Comparison of ENCODE assay signal across 8 cellular contexts in the genomic region with DNA sequence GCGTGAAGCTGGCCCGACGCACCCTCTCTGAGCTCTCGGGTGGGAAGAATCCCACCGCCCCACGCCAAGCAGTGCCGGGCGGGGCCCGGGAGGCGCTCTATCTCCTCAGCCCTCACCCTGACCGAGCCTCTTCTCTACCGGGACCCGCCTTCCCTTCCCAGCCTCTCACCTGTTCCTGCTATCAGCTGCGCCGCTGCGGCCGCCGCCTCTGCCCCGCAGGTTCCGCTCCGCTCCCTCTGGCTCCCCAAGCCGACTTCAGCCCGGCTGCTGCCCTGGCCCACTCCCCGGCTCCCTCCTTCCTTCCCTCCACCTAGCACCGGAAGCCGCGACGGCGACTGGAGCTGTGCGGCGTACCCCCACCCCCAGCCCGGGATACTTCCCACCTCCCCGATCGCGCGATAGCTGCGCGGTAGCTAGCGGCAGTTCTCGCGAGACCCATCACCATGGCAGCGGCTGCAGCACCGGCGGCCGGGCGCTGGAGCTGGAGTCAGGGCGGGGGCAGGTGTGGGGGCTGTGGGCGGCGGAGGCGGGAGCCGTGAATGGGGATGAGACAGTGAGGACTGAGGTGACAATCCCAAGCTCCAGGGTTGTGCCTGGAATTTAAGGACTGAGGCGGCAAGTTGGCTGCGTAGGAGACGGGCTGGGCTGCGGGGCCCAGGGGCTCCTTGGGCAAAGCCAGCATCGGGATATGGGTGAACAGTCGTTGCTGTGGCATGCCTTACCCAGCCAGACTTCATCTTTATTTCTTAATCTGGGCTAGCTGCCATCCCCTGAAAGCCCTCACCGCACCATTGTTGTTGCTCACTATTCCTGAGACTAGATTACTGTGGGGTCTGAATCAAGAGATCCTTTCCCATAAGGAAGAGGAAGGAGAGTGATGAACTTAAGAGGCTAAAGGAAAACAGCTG. TPM values are rescaled to one million over a fixed set of nuclear protein-coding genes. Genes with fewer than 3 reads are reported as not detected.
DNase-seq lines count a peak whose midpoint lies in the region; ATAC-seq and TF ChIP-seq lines count a peak whose summit lies in the region.

Gene ARF3 (minus strand): TSS at position 347 of the 908 bp plus-strand sequence. CDS start 16,392 bp downstream, outside the sequence.

- H3K9me3 Mint-ChIP-seq in activated naive CD4-positive, alpha-beta T cell treated with anti-CD3 and anti-CD28 coated beads, Interleukin-2, amount 50 U/mL, for 24 hours = no peaks in the 10 kb centered on the region

- CTCF ChIA-PET in HEK293T (lab: Yijun Ruan, JAX) = interaction anchor here (0.6 to 1.6 kb wide), 10 partner anchors 9 to 143 kb away, joined by 3 to 11 read pairs (median 3); no protein-coding TSS in a partner anchor

- DNase-seq in GDM1 (lab: John Stamatoyannopoulos, UW) (peak; percentile 96), HEK293T (ENCODE audit: extremely low spot score) (peak; percentile 98), NCI-H1092 (lab: John Stamatoyannopoulos, UW) (peak; percentile 88), globus pallidus (ENCODE audit: low spot score) (peak; percentile 87), occipital lobe (lab: John Stamatoyannopoulos, UW) (peak; percentile 92), suprapubic skin (ENCODE audit: low spot score in 2 of 2) (peak; percentile 96)

- no peaks in the 10 kb centered on the region for H3K27me3 Mint-ChIP-seq in activated naive CD4-positive, alpha-beta T cell treated with anti-CD3 and anti-CD28 coated beads, Interleukin-2, amount 50 U/mL, for 24 hours

- H3K27ac Mint-ChIP-seq in activated naive CD4-positive, alpha-beta T cell treated with anti-CD3 and anti-CD28 coated beads, Interleukin-2, amount 50 U/mL, for 24 hours = peak within 1 kb of the TSS; percentile 86

- TF ChIP-seq EP300 in suprapubic skin (IDR thresholded peaks at IDR 0.05) = no peak

- under 1% methylated on average over 38 of the region's 58 CpGs for WGBS in suprapubic skin

- H3K36me3 Mint-ChIP-seq in activated naive CD4-positive, alpha-beta T cell treated with anti-CD3 and anti-CD28 coated beads, Interleukin-2, amount 50 U/mL, for 24 hours = peaks cover 5% of the 10 kb centered on the region

- no peak for TF ChIP-seq POLR2A in suprapubic skin (IDR thresholded peaks at IDR 0.05)

- peak; percentile 92 for ATAC-seq in SK-N-SH treated with all-trans-retinoic acid at 6 μM for 48 hours

- peaks cover 28% of the 10 kb centered on the region for H3K4me1 ChIP-seq in suprapubic skin

- peaks cover 42% of the 10 kb centered on the region for H3K4me1 Mint-ChIP-seq in activated naive CD4-positive, alpha-beta T cell treated with anti-CD3 and anti-CD28 coated beads, Interleukin-2, amount 50 U/mL, for 24 hours

- H3K4me3 Mint-ChIP-seq in activated naive CD4-positive, alpha-beta T cell treated with anti-CD3 and anti-CD28 coated beads, Interleukin-2, amount 50 U/mL, for 24 hours = peak within 1 kb of the TSS; percentile 97

- no peak for TF ChIP-seq CTCF in suprapubic skin (IDR thresholded peaks at IDR 0.05)

- peak within 1 kb of the TSS; percentile 62 for H3K4me3 ChIP-seq in suprapubic skin

- no peaks in the 10 kb centered on the region for H3K9me3 ChIP-seq in suprapubic skin

- POLR2A ChIA-PET in HEK293T (lab: Yijun Ruan, JAX) = interaction anchor here (0.6 to 1.9 kb wide), 26 partner anchors 9 to 174 kb away, joined by 3 to 17 read pairs (median 4); partner anchors contain the start of genes RND1, TUBA1B and WNT10B

- no peaks in the 10 kb centered on the region for H3K36me3 ChIP-seq in suprapubic skin

- peak within 1 kb of the TSS; percentile 66 for H3K27ac ChIP-seq in suprapubic skin

- no peaks in the 10 kb centered on the region for H3K27me3 ChIP-seq in suprapubic skin

TF ChIP-seq in HEK293T, 16 proteins besides CTCF, POLR2A, EP300 and RAD21:
- TF ChIP-seq SP1 (IDR thresholded peaks at IDR 0.05) = peak; percentile 82
- no peak for TF ChIP-seq ZNF384 (IDR thresholded peaks at IDR 0.05)
- no peak for TF ChIP-seq SUZ12 (IDR thresholded peaks at IDR 0.05)
- TF ChIP-seq ELF4 (IDR thresholded peaks at IDR 0.05) = peak; percentile 44
- TF ChIP-seq HDGF (IDR thresholded peaks at IDR 0.05; ENCODE audit: borderline replicate concordance) = no peak
- TF ChIP-seq FOXK2 (IDR thresholded peaks at IDR 0.05) = no peak
- no peak for TF ChIP-seq ARNT (IDR thresholded peaks at IDR 0.05)
- TF ChIP-seq FOXM1 (IDR thresholded peaks at IDR 0.05; ENCODE audit: borderline replicate concordance) = no peak
- TF ChIP-seq FOXA1 (IDR thresholded peaks at IDR 0.05) = no peak
- TF ChIP-seq L3MBTL2 (conservative IDR thresholded peaks at IDR 0.05) = no peak
- TF ChIP-seq TARDBP (IDR thresholded peaks at IDR 0.05) = no peak
- TF ChIP-seq CTBP1 (IDR thresholded peaks at IDR 0.05; ENCODE audit: borderline replicate concordance) = no peak
- no peak for TF ChIP-seq LEF1 (IDR thresholded peaks at IDR 0.05; ENCODE audit: borderline replicate concordance)
- TF ChIP-seq NFRKB (IDR thresholded peaks at IDR 0.05) = no peak
- TF ChIP-seq BHLHE40 (IDR thresholded peaks at IDR 0.05; ENCODE audit: borderline replicate concordance) = no peak
- TF ChIP-seq PKNOX1 (IDR thresholded peaks at IDR 0.05) = 0 out of 2 replicates have a peak, but pooled peaks have one; percentile 4

TF ChIP-seq in SK-N-SH treated with all-trans-retinoic acid at 6 μM for 48 hours, 23 proteins besides CTCF, POLR2A, EP300 and RAD21:
- no peak for TF ChIP-seq GLIS3 (CRISPR knock-in tag; IDR thresholded peaks at IDR 0.05)
- TF ChIP-seq ZNF8 (CRISPR knock-in tag; IDR thresholded peaks at IDR 0.05) = peak; percentile 25; the same call in 1 of the 2 replicates
TF ChIP-seq in SK-N-SH treated with all-trans-retinoic acid at 6 μM for 48 hours: peak in this region for 1.

RNA-seq across cellular contexts. Expression of gene ARF3, which starts in this region (rescaled TPM):
- total RNA-seq in occipital lobe (67.5 TPM), suprapubic skin (10 to 100 TPM; 78.3 to 98.7 (median 87.7) TPM)

Comparison
In these comparisons a context has a peak if more than half of its experiments do, and no peak if none do; other contexts are left out.
1. Peak in every context shown above with its lines: DNase-seq, ATAC-seq, H3K4me3 ChIP-seq and H3K27ac ChIP-seq.